In genomic region chr6:169725270-169726048, GRCh38 we compare ENCODE assay signal across 8 cellular contexts. TPM values are rescaled to one million over a fixed set of nuclear protein-coding genes. Genes with fewer than 3 reads are reported as not detected.
DNase-seq lines count a peak whose midpoint lies in the region; TF ChIP-seq lines count a peak whose summit lies in the region.

No MANE protein-coding gene starts in this region.

- in situ Hi-C loops in Caki2 (cut with HindIII; ENCODE audit: low pct_unique_long_range_greater_than_20kb, low sequenced_read_pairs) = no loop called here

- H4K20me1 ChIP-seq in Loucy (ENCODE audit: insufficient read depth, low read length, poor library complexity, severe bottlenecking) = peaks cover 30% of the 10 kb centered on the region

- H3K79me2 ChIP-seq in Loucy (ENCODE audit: insufficient read depth, low read length) = peaks cover 49% of the 10 kb centered on the region

- H3K27ac Mint-ChIP-seq in activated T-helper 1 cell treated with anti-CD3 and anti-CD28 coated beads, Interleukin-12 subunit alpha, Interleukin-12 subunit beta, Interleukin-2, Interleukin-4 antibody, amounts not matched to agents 30 ng/mL and 10 ng/mL and 1 ng/mL, durations not matched to agents 14 hours and 24 hours and 36 hours = peak overlapping the region; percentile 86

- no peaks in the 10 kb centered on the region for H3K9me3 ChIP-seq in Loucy (ENCODE audit: insufficient read depth, low read depth, low read length)

- intact Hi-C loops in activated T-helper 1 cell treated with anti-CD3 and anti-CD28 coated beads, Interleukin-12 subunit alpha, Interleukin-12 subunit beta, Interleukin-2, Interleukin-4 antibody, amounts not matched to agents 30 ng/mL and 10 ng/mL and 1 ng/mL, durations not matched to agents 14 hours and 24 hours and 36 hours (cut with micrococcal nuclease) = loop anchor here (2.0 kb wide), 1 partner anchor 71 kb away; no protein-coding TSS in a partner anchor

- H3K36me3 Mint-ChIP-seq in activated T-helper 1 cell treated with anti-CD3 and anti-CD28 coated beads, Interleukin-12 subunit alpha, Interleukin-12 subunit beta, Interleukin-2, Interleukin-4 antibody, amounts not matched to agents 30 ng/mL and 10 ng/mL and 1 ng/mL, durations not matched to agents 14 hours and 24 hours and 36 hours (ENCODE audit: low read depth) = peaks cover 4% of the 10 kb centered on the region

- DNase-seq in Caki2 (ENCODE audit: low read depth) (peak; percentile 64), glomerular visceral epithelial cell (ENCODE audit: extremely low spot score) (peak; percentile 48), non-pigmented ciliary epithelial cell (ENCODE audit: low read depth) (peak; percentile 69), SW 1271 (lab: John Stamatoyannopoulos, UW) (no peak), cerebellum (ENCODE audit: low spot score) (no peak), retina (no peak)
- no peak for DNase-seq in activated T-helper 1 cell treated with anti-CD3 and anti-CD28 coated beads, Interleukin-12 subunit alpha, Interleukin-12 subunit beta, Interleukin-2, Interleukin-4 antibody, amounts not matched to agents 30 ng/mL and 10 ng/mL and 1 ng/mL, durations not matched to agents 14 hours and 24 hours and 36 hours (ENCODE audit: low spot score)

- peak overlapping the region; percentile 86 for H3K4me3 Mint-ChIP-seq in activated T-helper 1 cell treated with anti-CD3 and anti-CD28 coated beads, Interleukin-12 subunit alpha, Interleukin-12 subunit beta, Interleukin-2, Interleukin-4 antibody, amounts not matched to agents 30 ng/mL and 10 ng/mL and 1 ng/mL, durations not matched to agents 14 hours and 24 hours and 36 hours

- H3K27me3 ChIP-seq in Loucy (ENCODE audit: insufficient read depth, low read length, poor library complexity, severe bottlenecking) = no peaks in the 10 kb centered on the region

- peaks cover 46% of the 10 kb centered on the region for H3K4me1 Mint-ChIP-seq in activated T-helper 1 cell treated with anti-CD3 and anti-CD28 coated beads, Interleukin-12 subunit alpha, Interleukin-12 subunit beta, Interleukin-2, Interleukin-4 antibody, amounts not matched to agents 30 ng/mL and 10 ng/mL and 1 ng/mL, durations not matched to agents 14 hours and 24 hours and 36 hours (ENCODE audit: low read depth)

- H3K27me3 Mint-ChIP-seq in activated T-helper 1 cell treated with anti-CD3 and anti-CD28 coated beads, Interleukin-12 subunit alpha, Interleukin-12 subunit beta, Interleukin-2, Interleukin-4 antibody, amounts not matched to agents 30 ng/mL and 10 ng/mL and 1 ng/mL, durations not matched to agents 14 hours and 24 hours and 36 hours (ENCODE audit: insufficient read depth) = peaks cover 8% of the 10 kb centered on the region

- H3K36me3 ChIP-seq in Loucy (ENCODE audit: insufficient read depth, low read length) = no peaks in the 10 kb centered on the region

- H3K9ac ChIP-seq in Loucy (ENCODE audit: low read depth, low read length, poor library complexity, severe bottlenecking) = peak overlapping the region; percentile 96

- no peaks in the 10 kb centered on the region for H3K9me3 Mint-ChIP-seq in activated T-helper 1 cell treated with anti-CD3 and anti-CD28 coated beads, Interleukin-12 subunit alpha, Interleukin-12 subunit beta, Interleukin-2, Interleukin-4 antibody, amounts not matched to agents 30 ng/mL and 10 ng/mL and 1 ng/mL, durations not matched to agents 14 hours and 24 hours and 36 hours

- no peak for TF ChIP-seq CTCF in Loucy (conservative IDR thresholded peaks at IDR 0.05; ENCODE audit: low read length)

- peak overlapping the region; percentile 89 for H3K4me2 ChIP-seq in Loucy (ENCODE audit: low read depth, low read length, poor library complexity, severe bottlenecking)

- H2AFZ ChIP-seq in Loucy (ENCODE audit: low read length) = peak overlapping the region; percentile 96

- peaks cover 64% of the 10 kb centered on the region for H3K4me1 ChIP-seq in Loucy (ENCODE audit: insufficient read depth, low read length, poor library complexity, severe bottlenecking)

- no peaks in the 10 kb centered on the region for H3K9me2 ChIP-seq in Loucy (replicated peaks; ENCODE audit: low read depth, low read length)

- peak overlapping the region; percentile 98 for H3K4me3 ChIP-seq in Loucy (ENCODE audit: low read length, poor library complexity, severe bottlenecking)

- H3F3A ChIP-seq in Loucy (ENCODE audit: low read depth) = 0 out of 2 replicates have a peak, but pooled peaks cover 4% of the 10 kb centered on the region

RNA-seq across cellular contexts. Expression of gene PHF10, which starts 1.2 kb away (rescaled TPM):
- 62.1 and 65.9 TPM in 2 replicates for total RNA-seq in Caki2 (2014; rRNA removed; shearing (Covaris generic); ENCODE audit: low replicate concordance)
- total RNA-seq in activated T-helper 1 cell treated with anti-CD3 and anti-CD28 coated beads, Interleukin-12 subunit alpha, Interleukin-12 subunit beta, Interleukin-2, Interleukin-4 antibody, amounts not matched to agents 30 ng/mL and 10 ng/mL and 1 ng/mL, durations not matched to agents 14 hours and 24 hours and 36 hours = 88.3 and 89.3 TPM in 2 replicates
- total RNA-seq in cerebellum = 46.2 TPM

RNA-seq across cellular contexts. Expression of gene C6orf120, which starts 23.5 kb away (rescaled TPM):
- total RNA-seq in Caki2 (2014; rRNA removed; shearing (Covaris generic); ENCODE audit: low replicate concordance) = 28.0 and 30.1 TPM in 2 replicates
- 22.6 and 25.5 TPM in 2 replicates for total RNA-seq in activated T-helper 1 cell treated with anti-CD3 and anti-CD28 coated beads, Interleukin-12 subunit alpha, Interleukin-12 subunit beta, Interleukin-2, Interleukin-4 antibody, amounts not matched to agents 30 ng/mL and 10 ng/mL and 1 ng/mL, durations not matched to agents 14 hours and 24 hours and 36 hours
- total RNA-seq in cerebellum = 18.6 TPM

RNA-seq across cellular contexts. Expression of gene WDR27, which starts 23.6 kb away (rescaled TPM):
- 7.8 and 8.4 TPM in 2 replicates for total RNA-seq in Caki2 (2014; rRNA removed; shearing (Covaris generic); ENCODE audit: low replicate concordance)
- 20.1 and 26.8 TPM in 2 replicates for total RNA-seq in activated T-helper 1 cell treated with anti-CD3 and anti-CD28 coated beads, Interleukin-12 subunit alpha, Interleukin-12 subunit beta, Interleukin-2, Interleukin-4 antibody, amounts not matched to agents 30 ng/mL and 10 ng/mL and 1 ng/mL, durations not matched to agents 14 hours and 24 hours and 36 hours
- total RNA-seq in cerebellum = 65.5 TPM

RNA-seq across cellular contexts. Expression of gene DYNLT2, which starts 25.9 kb away (rescaled TPM):
- 0.54 and 0.81 TPM in 2 replicates for total RNA-seq in Caki2 (2014; rRNA removed; shearing (Covaris generic); ENCODE audit: low replicate concordance)
- 2.2 and 2.6 TPM in 2 replicates for total RNA-seq in activated T-helper 1 cell treated with anti-CD3 and anti-CD28 coated beads, Interleukin-12 subunit alpha, Interleukin-12 subunit beta, Interleukin-2, Interleukin-4 antibody, amounts not matched to agents 30 ng/mL and 10 ng/mL and 1 ng/mL, durations not matched to agents 14 hours and 24 hours and 36 hours
- total RNA-seq in cerebellum = 2.9 TPM

RNA-seq across cellular contexts. Expression of gene ERMARD, which starts 26.0 kb away (rescaled TPM):
- 9.6 and 22.8 TPM in 2 replicates for total RNA-seq in Caki2 (2014; rRNA removed; shearing (Covaris generic); ENCODE audit: low replicate concordance)
- 26.9 and 29.2 TPM in 2 replicates for total RNA-seq in activated T-helper 1 cell treated with anti-CD3 and anti-CD28 coated beads, Interleukin-12 subunit alpha, Interleukin-12 subunit beta, Interleukin-2, Interleukin-4 antibody, amounts not matched to agents 30 ng/mL and 10 ng/mL and 1 ng/mL, durations not matched to agents 14 hours and 24 hours and 36 hours
- total RNA-seq in cerebellum = 29.7 TPM

Comparison
In these comparisons a context has a peak if more than half of its experiments do, and no peak if none do; other contexts are left out.
1. DNase-seq: peak in Caki2 (single experiment), glomerular visceral epithelial cell (single experiment) and non-pigmented ciliary epithelial cell (single experiment); none in activated T-helper 1 cell treated with anti-CD3 and anti-CD28 coated beads, Interleukin-12 subunit alpha, Interleukin-12 subunit beta, Interleukin-2, Interleukin-4 antibody, amounts not matched to agents 30 ng/mL and 10 ng/mL and 1 ng/mL, durations not matched to agents 14 hours and 24 hours and 36 hours (single experiment), SW 1271 (0 of 2), cerebellum (single experiment) and retina (single experiment).